15 cellular contexts compared by ENCODE assay signal in the genomic region with DNA sequence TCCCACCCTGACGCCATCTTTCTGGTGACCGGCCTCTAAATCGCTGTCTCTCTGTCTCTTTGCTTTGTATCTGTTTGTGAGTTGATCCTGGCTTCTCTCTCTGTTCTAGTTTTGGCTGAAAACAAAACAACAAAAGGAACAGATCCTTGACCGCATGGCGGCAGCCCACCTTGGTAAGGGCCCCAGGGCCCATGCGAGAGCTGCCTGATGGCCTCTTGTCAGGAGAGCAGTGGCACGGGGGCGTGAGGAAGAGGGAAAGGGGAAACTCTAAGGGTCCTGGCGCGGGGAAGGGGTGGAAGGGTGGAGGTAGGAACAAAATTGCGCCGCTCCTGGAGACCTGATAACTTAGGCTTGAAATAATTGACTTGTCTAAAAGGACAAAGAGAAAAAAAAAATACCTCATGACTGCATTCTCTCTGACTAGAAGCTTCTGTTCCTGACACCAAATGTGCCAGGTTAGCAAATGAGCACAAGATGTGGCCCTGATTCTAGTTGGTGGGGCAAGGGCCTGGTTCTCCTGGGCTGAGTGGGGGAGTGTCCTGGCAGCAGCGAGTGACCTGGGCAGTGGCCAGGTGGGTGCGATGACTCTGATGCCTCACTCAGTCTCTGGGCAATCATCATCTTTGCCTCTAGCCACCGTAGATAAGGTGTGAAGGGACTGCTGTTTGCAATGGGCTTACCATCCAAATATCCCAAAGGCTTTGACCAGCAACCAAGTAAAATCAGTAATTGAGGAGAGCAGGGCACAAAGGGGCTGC.
DNase-seq lines count a peak whose midpoint lies in the region; ATAC-seq and TF ChIP-seq lines count a peak whose summit lies in the region.
"Had no signal": no experiment of that assay in that cellular context is flagged by ENCODE, and none has a peak within 500 bp of the region (broad histone marks: within the 10 kb centered on the region; RNA-seq: fewer than 3 reads in every experiment).

No MANE protein-coding gene starts in this region.

- ATAC-seq in CD8-positive, alpha-beta T cell, result no peak
- ATAC-seq in left ventricle myocardium superior, result peak; percentile 36
- no peak for ATAC-seq in HG02938 (IDR thresholded peaks at IDR 0.05; ENCODE audit: unreplicated experiment)
- no peak for ATAC-seq in left lung

- H3K4me3 ChIP-seq in CD8-positive, alpha-beta T cell (ENCODE audit: low read depth, low read length), result no peak overlapping the region
- H3K4me3 ChIP-seq in lower leg skin (ENCODE audit: low read depth, poor library complexity, severe bottlenecking), result no peak overlapping the region
- no peak overlapping the region for H3K4me3 ChIP-seq in left lung
- H3K4me3 ChIP-seq: MG63, PC-9 had no signal

- H3K27me3 Mint-ChIP-seq in CD14-positive monocyte (ENCODE audit: low read depth in 3 of 3) (peaks cover 0 to 1% (median 0%) of the 10 kb centered on the region in 3 donors), progenitor cell of endocrine pancreas (no peaks in the 10 kb centered on the region)
- H3K27me3 Mint-ChIP-seq in CD8-positive, alpha-beta T cell (ENCODE audit: low read depth), result no peaks in the 10 kb centered on the region

- no peaks in the 10 kb centered on the region for H3K27me3 ChIP-seq in CD8-positive, alpha-beta T cell (ENCODE audit: insufficient read depth, low read length)
- H3K27me3 ChIP-seq in left lung, result no peaks in the 10 kb centered on the region
- H3K27me3 ChIP-seq: MG63 had no signal

- peaks cover 3% of the 10 kb centered on the region for H3K36me3 ChIP-seq in CD8-positive, alpha-beta T cell (ENCODE audit: insufficient read depth, low read length)
- peaks cover 0 to 45% of the 10 kb centered on the region in 2 donors for H3K36me3 ChIP-seq in left lung
- H3K36me3 ChIP-seq: MG63 had no signal

- H3K9me3 Mint-ChIP-seq in CD14-positive monocyte (peaks cover 0 to 1% (median 0%) of the 10 kb centered on the region in 7 donors), progenitor cell of endocrine pancreas (ENCODE audit: low read depth) (no peaks in the 10 kb centered on the region)
- H3K9me3 Mint-ChIP-seq in CD8-positive, alpha-beta T cell, result no peaks in the 10 kb centered on the region
- H3K9me3 Mint-ChIP-seq: CD8-positive, alpha-beta memory T cell had no signal

- TF ChIP-seq POLR2A in lower leg skin (IDR thresholded peaks at IDR 0.05), result no peak

- POLR2A ChIA-PET in CD8-positive, alpha-beta T cell (lab: Charles Lee), result no interaction called here

- H3K27ac Mint-ChIP-seq in CD14-positive monocyte, result peak overlapping the region in 5 of 7 donors; percentile 8 to 59 (median 33)
- H3K27ac Mint-ChIP-seq in CD8-positive, alpha-beta T cell, result peak overlapping the region; percentile 60
- H3K27ac Mint-ChIP-seq in progenitor cell of endocrine pancreas, result peak overlapping the region; percentile 59

- no peak overlapping the region for H3K4me3 Mint-ChIP-seq in CD14-positive monocyte
- H3K4me3 Mint-ChIP-seq in CD8-positive, alpha-beta T cell, result no peak overlapping the region
- H3K4me3 Mint-ChIP-seq in progenitor cell of endocrine pancreas (ENCODE audit: low read depth), result no peak overlapping the region
- H3K4me3 Mint-ChIP-seq: CD8-positive, alpha-beta memory T cell had no signal

- peaks cover 8% of the 10 kb centered on the region for H3K4me1 Mint-ChIP-seq in CD14-positive monocyte
- H3K4me1 Mint-ChIP-seq in CD8-positive, alpha-beta T cell (ENCODE audit: low read depth), result no peaks in the 10 kb centered on the region
- peaks cover 34% of the 10 kb centered on the region for H3K4me1 Mint-ChIP-seq in progenitor cell of endocrine pancreas (ENCODE audit: low read depth)

- WGBS in lower leg skin, 2 donors, result 97 to 98% methylated on average over 15 of the region's 15 CpGs

- TF ChIP-seq CTCF in CD14-positive monocyte (IDR thresholded peaks at IDR 0.05) (no peak), progenitor cell of endocrine pancreas (IDR thresholded peaks at IDR 0.05; ENCODE audit: unreplicated experiment) (no peak), lower leg skin (IDR thresholded peaks at IDR 0.05) (no peak), left lung (IDR thresholded peaks at IDR 0.05) (no peak)
- TF ChIP-seq CTCF in CD8-positive, alpha-beta T cell (IDR thresholded peaks at IDR 0.05), result no peak

- H3K36me3 Mint-ChIP-seq in CD14-positive monocyte (peaks cover 75 to 86% of the 10 kb centered on the region in 2 donors), progenitor cell of endocrine pancreas (ENCODE audit: insufficient read depth) (peaks cover 41% of the 10 kb centered on the region)
- H3K36me3 Mint-ChIP-seq in CD8-positive, alpha-beta T cell, result peaks cover 64% of the 10 kb centered on the region

- DNase-seq in CD14-positive monocyte (ENCODE audit: low spot score) (no peak), left ventricle myocardium superior (no peak), progenitor cell of endocrine pancreas (ENCODE audit: low spot score, unreplicated experiment) (no peak), lower leg skin (ENCODE audit: low spot score in 2 of 2) (no peak), left lung (no peak)
- no peak for DNase-seq in CD8-positive, alpha-beta T cell
- DNase-seq: ACHN; CD8-positive, alpha-beta memory T cell; H7; MG63; NCI-H1105; NCI-H1694 treated with DMSO at 0.1 percent for 48 hours; NCI-H345; PC-9 had no signal

- no peaks in the 10 kb centered on the region for H3K9me3 ChIP-seq in CD8-positive, alpha-beta T cell (ENCODE audit: low read length)
- no peaks in the 10 kb centered on the region for H3K9me3 ChIP-seq in left lung
- H3K9me3 ChIP-seq: MG63 had no signal

- no peaks in the 10 kb centered on the region for H3K4me1 ChIP-seq in CD8-positive, alpha-beta T cell (ENCODE audit: insufficient read depth, low read length)
- H3K4me1 ChIP-seq in left lung, result no peaks in the 10 kb centered on the region

- H3K27ac ChIP-seq in CD8-positive, alpha-beta T cell (ENCODE audit: low read depth, low read length), result no peak overlapping the region
- no peak overlapping the region for H3K27ac ChIP-seq in left lung
- H3K27ac ChIP-seq: PC-9 had no signal

- CTCF ChIA-PET in CD8-positive, alpha-beta T cell (lab: Charles Lee), result interaction anchor here (1.0 to 1.3 kb wide), 2 partner anchors 30 to 44 kb away, joined by 3 to 4 read pairs; no protein-coding TSS in a partner anchor

- intact Hi-C loops in CD14-positive monocyte (cut with micrococcal nuclease) (no loop called here), left ventricle myocardium superior (cut with micrococcal nuclease) (no loop called here), lower leg skin (cut with DNase I; ENCODE audit: low total_unique reads) (no loop called here), left lung (cut with DNase I) (no loop called here)
- intact Hi-C loops in CD8-positive, alpha-beta T cell (cut with DNase I, micrococcal nuclease), result no loop called here
